ENCODE assay signal across 1 cellular context in the genomic region with DNA sequence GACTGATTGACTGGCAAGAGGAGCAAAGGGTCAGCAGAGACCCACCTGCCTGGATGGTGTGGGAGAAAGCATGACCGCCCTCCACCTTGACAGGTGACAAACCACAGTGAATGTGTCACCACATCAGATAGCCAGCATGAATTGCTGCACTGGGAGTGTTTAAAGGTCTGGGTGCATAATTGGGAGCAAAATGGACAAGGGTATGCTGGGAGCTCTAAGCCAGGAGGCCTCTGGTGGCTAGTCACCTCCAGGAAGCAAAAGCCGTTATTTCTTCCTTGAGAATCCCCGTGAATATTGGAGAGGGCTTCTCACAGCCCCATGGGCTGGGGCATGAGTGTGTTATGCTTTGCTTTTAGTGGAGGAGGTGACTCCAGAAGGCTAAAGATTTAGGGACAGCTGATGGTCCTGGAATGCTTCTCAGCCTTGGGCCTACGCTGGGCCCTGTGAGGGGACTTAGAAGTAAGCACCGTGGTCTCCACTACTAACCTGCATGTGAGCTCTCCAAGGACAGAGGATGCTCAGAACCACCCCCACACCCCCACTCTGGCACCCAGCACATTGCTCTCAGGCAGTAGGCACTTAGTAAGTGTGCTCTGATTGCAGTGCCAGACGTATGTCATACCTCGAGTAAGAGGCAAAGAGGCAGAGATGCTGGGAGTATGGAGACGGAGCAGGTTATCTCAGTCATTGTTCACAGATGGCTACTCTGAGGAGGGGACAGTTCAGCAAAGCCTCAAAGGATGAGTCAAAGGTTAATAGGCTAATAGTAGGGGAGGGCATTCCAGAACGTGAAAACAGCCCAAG.
TF ChIP-seq lines count a peak whose summit lies in the region.

No MANE protein-coding gene starts in this region.

TF ChIP-seq in H1, 55 proteins besides CTCF, POLR2A, EP300 and RAD21:
- TF ChIP-seq SAP30 (IDR thresholded peaks at IDR 0.05; ENCODE audit: insufficient read depth, insufficient replicate concordance, low read length): no peak
- no peak for TF ChIP-seq POU5F1 (IDR thresholded peaks at IDR 0.05; ENCODE audit: low read depth, low read length)
- TF ChIP-seq NRF1 (IDR thresholded peaks at IDR 0.05; ENCODE audit: low read depth, low read length): no peak
- no peak for TF ChIP-seq RNF2 (IDR thresholded peaks at IDR 0.05; ENCODE audit: borderline replicate concordance, low read depth, low read length, missing control alignments, poor library complexity, severe bottlenecking)
- TF ChIP-seq CEBPB (IDR thresholded peaks at IDR 0.05; ENCODE audit: low read depth, low read length): no peak
- TF ChIP-seq BRCA1 (IDR thresholded peaks at IDR 0.05; ENCODE audit: low read depth, low read length): no peak
- no peak for TF ChIP-seq RBBP5 (IDR thresholded peaks at IDR 0.05; ENCODE audit: borderline replicate concordance, low read depth, low read length)
- no peak for TF ChIP-seq RFX5 (IDR thresholded peaks at IDR 0.05; ENCODE audit: borderline replicate concordance, low read depth, low read length)
- TF ChIP-seq, protein P1, sequence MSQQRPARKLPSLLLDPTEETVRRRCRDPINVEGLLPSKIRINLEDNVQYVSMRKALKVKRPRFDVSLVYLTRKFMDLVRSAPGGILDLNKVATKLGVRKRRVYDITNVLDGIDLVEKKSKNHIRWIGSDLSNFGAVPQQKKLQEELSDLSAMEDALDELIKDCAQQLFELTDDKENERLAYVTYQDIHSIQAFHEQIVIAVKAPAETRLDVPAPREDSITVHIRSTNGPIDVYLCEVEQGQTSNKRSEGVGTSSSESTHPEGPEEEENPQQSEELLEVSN (IDR thresholded peaks at IDR 0.05): no peak
- TF ChIP-seq SP4 (IDR thresholded peaks at IDR 0.05; ENCODE audit: low read length): no peak
- TF ChIP-seq MAFK (IDR thresholded peaks at IDR 0.05; ENCODE audit: low read depth, low read length): no peak
- TF ChIP-seq, protein P2, sequence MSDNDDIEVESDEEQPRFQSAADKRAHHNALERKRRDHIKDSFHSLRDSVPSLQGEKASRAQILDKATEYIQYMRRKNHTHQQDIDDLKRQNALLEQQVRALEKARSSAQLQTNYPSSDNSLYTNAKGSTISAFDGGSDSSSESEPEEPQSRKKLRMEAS (IDR thresholded peaks at IDR 0.05): no peak
- no peak for TF ChIP-seq EZH2 (IDR thresholded peaks at IDR 0.05; ENCODE audit: low read depth, low read length, severe bottlenecking)
- TF ChIP-seq CBX5 (IDR thresholded peaks at IDR 0.05; ENCODE audit: low read depth, low read length): no peak
- no peak for TF ChIP-seq CTBP2 (IDR thresholded peaks at IDR 0.05; ENCODE audit: borderline replicate concordance, insufficient read depth, insufficient read length, low read length)
